In the genomic region with DNA sequence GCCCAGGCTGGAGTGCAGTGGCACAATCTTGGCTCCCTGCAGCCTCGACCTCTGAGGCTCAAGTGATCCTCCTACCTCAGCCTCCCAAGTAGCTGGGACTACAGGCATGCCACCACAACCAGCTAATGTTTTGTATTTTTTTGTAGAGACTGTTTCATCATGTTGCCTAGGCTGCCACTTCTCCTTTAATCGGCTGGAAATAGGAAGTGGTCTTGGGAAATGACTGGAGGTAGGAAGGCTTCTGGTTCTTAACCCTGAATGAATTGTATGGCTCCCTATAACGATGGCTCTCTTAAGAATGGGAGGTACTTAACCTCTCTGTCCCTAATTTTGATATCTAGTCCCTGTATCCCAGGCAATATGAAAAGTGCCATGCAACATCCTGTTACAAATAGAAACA, we compare ENCODE assay signal across 10 cellular contexts.
"Had no signal": no experiment of that assay in that cellular context is flagged by ENCODE, and none has a peak within 500 bp of the region (broad histone marks: within the 10 kb centered on the region; RNA-seq: fewer than 3 reads in every experiment).

No MANE protein-coding gene starts in this region.

- H3K9me3 ChIP-seq: esophagus muscularis mucosa had no signal

- H3K27ac ChIP-seq: esophagus muscularis mucosa, WERI-Rb-1 had no signal

- H3K4me3 ChIP-seq: esophagus muscularis mucosa, spleen had no signal

- DNase-seq: activated CD4-positive, alpha-beta T cell treated with anti-CD3 and anti-CD28 coated beads, Interleukin-2, amount 50 U/mL, for 4 hours; activated gamma-delta T cell treated with Interleukin-2 at 50 U/mL for 16 hours; effector CD8-positive, alpha-beta T cell; nucleus accumbens; spleen; stimulated activated CD4-positive, alpha-beta T cell treated with anti-CD3 and anti-CD28 coated beads, Interleukin-4, amount 100 ng/mL, for 4 hours; stimulated activated naive B cell treated with anti-CD40 and anti-IgM and Interleukin-4, amounts not matched to agents 10 μg/mL and 1 μg/mL and 100 μg/mL, for 72 hours; T-helper 2 cell; WERI-Rb-1 had no signal

- H3K36me3 ChIP-seq: esophagus muscularis mucosa, spleen, WERI-Rb-1 had no signal

- H3K4me1 ChIP-seq: esophagus muscularis mucosa had no signal

- H3K27me3 ChIP-seq: esophagus muscularis mucosa, spleen had no signal
